29 cellular contexts compared by ENCODE assay signal in the genomic region with DNA sequence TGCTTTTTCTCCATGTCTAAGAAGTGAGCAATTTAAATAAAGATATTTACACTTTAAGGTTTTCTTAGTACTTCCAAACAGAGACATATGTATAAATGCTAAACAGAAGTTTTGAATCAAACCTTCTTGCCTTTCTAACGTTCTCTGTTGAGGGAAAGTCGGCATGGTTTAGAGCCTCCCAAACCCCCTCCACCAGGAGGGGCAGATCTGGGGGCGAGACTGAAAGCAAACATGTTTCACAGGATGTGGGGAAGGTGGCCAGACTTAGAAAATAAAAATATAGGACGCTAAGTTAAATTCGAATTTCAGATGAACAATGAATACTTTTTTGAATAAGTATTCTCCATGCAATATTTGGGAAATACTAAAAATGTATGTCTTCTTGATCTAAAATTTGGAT.
"Had no signal": no experiment of that assay in that cellular context is flagged by ENCODE, and none has a peak within 500 bp of the region (broad histone marks: within the 10 kb centered on the region; RNA-seq: fewer than 3 reads in every experiment).

No MANE protein-coding gene starts in this region.

- H3K27me3 ChIP-seq: ascending aorta, breast epithelium, cardiac muscle cell, colonic mucosa, foreskin keratinocyte, gastrocnemius medialis had no signal

- H3K27ac ChIP-seq: ascending aorta, breast epithelium, cardiac muscle cell, colonic mucosa, foreskin keratinocyte, gastrocnemius medialis, heart left ventricle had no signal

- DNase-seq: activated CD4-positive, alpha-beta memory T cell treated with anti-CD3 and anti-CD28 coated beads for 36 hours; activated CD4-positive, alpha-beta T cell treated with anti-CD3 and anti-CD28 coated beads for 36 hours; activated CD4-positive, alpha-beta T cell treated with anti-CD3 and anti-CD28 coated beads, Interleukin-2, amount 10 ng/mL, durations not matched to agents 24 days and 14 days; activated CD4-positive, CD25-positive, alpha-beta regulatory T cell; activated CD4-positive, CD25-positive, alpha-beta regulatory T cell treated with anti-CD3 and anti-CD28 coated beads, Interleukin-2, amount 50 U/mL, for 72 hours; activated effector memory CD4-positive, alpha-beta T cell treated with anti-CD3 and anti-CD28 coated beads, Interleukin-2, amount 50 U/mL, for 16 hours; activated naive CD4-positive, alpha-beta T cell treated with anti-CD3 and anti-CD28 coated beads for 36 hours; activated T-cell treated with anti-CD3 and anti-CD28 coated beads, Interleukin-2, amount 50 U/mL, for 1 hour; activated T-cell treated with anti-CD3 and anti-CD28 coated beads, Interleukin-2, amount 50 U/mL, for 48 hours; central memory CD4-positive, alpha-beta T cell; cerebellar nuclear complex; colonic mucosa; effector memory CD4-positive, alpha-beta T cell; foreskin keratinocyte; gastrocnemius medialis; glutamatergic neuron; heart left ventricle; T-helper 1 cell; T-helper 17 cell had no signal

- H3K4me3 ChIP-seq: ascending aorta, breast epithelium, cardiac muscle cell, colonic mucosa, gastrocnemius medialis, heart left ventricle had no signal

- H3K9me3 Mint-ChIP-seq: activated naive CD4-positive, alpha-beta T cell treated with anti-CD3 and anti-CD28 coated beads, Interleukin-2, amount 50 U/mL, for 24 hours; activated T-helper 1 cell treated with anti-CD3 and anti-CD28 coated beads, Interleukin-12 subunit alpha, Interleukin-12 subunit beta, Interleukin-2, Interleukin-4 antibody, amounts not matched to agents 30 ng/mL and 10 ng/mL and 1 ng/mL, durations not matched to agents 14 hours and 24 hours and 36 hours; activated T-helper 2 cell treated with anti-CD3 and anti-CD28 coated beads, Interferon-gamma antibody, Interleukin-2, Interleukin-4, amounts not matched to agents 10 μg/mL and 5 μg/mL and 100 μg/mL, durations not matched to agents 14 hours and 24 hours and 36 hours; endodermal cell; T-helper 2 cell treated with Interferon-gamma antibody and Interleukin-4, amounts not matched to agents 5 μg/mL and 100 μg/mL, for 36 hours had no signal

- H3K27me3 Mint-ChIP-seq: activated CD4-positive, alpha-beta memory T cell treated with anti-CD3 and anti-CD28 coated beads for 36 hours; activated CD4-positive, alpha-beta T cell treated with anti-CD3 and anti-CD28 coated beads for 36 hours; activated CD4-positive, alpha-beta T cell treated with anti-CD3 and anti-CD28 coated beads, Interleukin-2, amount 10 ng/mL, durations not matched to agents 24 days and 14 days had no signal

- ATAC-seq: activated CD4-positive, alpha-beta T cell treated with anti-CD3 and anti-CD28 coated beads for 36 hours; esophagus mucosa; foreskin keratinocyte; gastrocnemius medialis; heart left ventricle; T-helper 17 cell had no signal

- H3K9me3 ChIP-seq: breast epithelium, colonic mucosa, gastrocnemius medialis, heart left ventricle had no signal

- H3K4me1 ChIP-seq: ascending aorta, breast epithelium, colonic mucosa, foreskin keratinocyte, gastrocnemius medialis, heart left ventricle had no signal

- H3K36me3 Mint-ChIP-seq: activated CD4-positive, alpha-beta memory T cell treated with anti-CD3 and anti-CD28 coated beads for 36 hours; activated naive CD4-positive, alpha-beta T cell treated with anti-CD3 and anti-CD28 coated beads, Interleukin-2, amount 50 U/mL, for 24 hours; brain had no signal

- H3K27ac Mint-ChIP-seq: activated CD4-positive, alpha-beta memory T cell treated with anti-CD3 and anti-CD28 coated beads for 36 hours; activated CD4-positive, alpha-beta T cell treated with anti-CD3 and anti-CD28 coated beads for 36 hours; activated CD4-positive, alpha-beta T cell treated with anti-CD3 and anti-CD28 coated beads, Interleukin-2, amount 10 ng/mL, durations not matched to agents 24 days and 14 days; activated naive CD4-positive, alpha-beta T cell treated with anti-CD3 and anti-CD28 coated beads for 36 hours; activated naive CD4-positive, alpha-beta T cell treated with anti-CD3 and anti-CD28 coated beads, Interleukin-2, amount 50 U/mL, for 24 hours; activated T-helper 1 cell treated with anti-CD3 and anti-CD28 coated beads, Interleukin-12 subunit alpha, Interleukin-12 subunit beta, Interleukin-2, Interleukin-4 antibody, amounts not matched to agents 30 ng/mL and 10 ng/mL and 1 ng/mL, durations not matched to agents 14 hours and 24 hours and 36 hours; activated T-helper 2 cell treated with anti-CD3 and anti-CD28 coated beads, Interferon-gamma antibody, Interleukin-2, Interleukin-4, amounts not matched to agents 10 μg/mL and 5 μg/mL and 100 μg/mL, durations not matched to agents 14 hours and 24 hours and 36 hours; brain; endodermal cell; T-helper 17 cell; T-helper 2 cell treated with Interferon-gamma antibody and Interleukin-4, amounts not matched to agents 5 μg/mL and 100 μg/mL, for 36 hours had no signal

- H3K4me1 Mint-ChIP-seq: activated CD4-positive, alpha-beta T cell treated with anti-CD3 and anti-CD28 coated beads, Interleukin-2, amount 10 ng/mL, durations not matched to agents 24 days and 14 days; activated naive CD4-positive, alpha-beta T cell treated with anti-CD3 and anti-CD28 coated beads, Interleukin-2, amount 50 U/mL, for 24 hours; brain; endodermal cell; T-helper 17 cell had no signal

- H3K4me3 Mint-ChIP-seq: activated CD4-positive, alpha-beta memory T cell treated with anti-CD3 and anti-CD28 coated beads for 36 hours; activated CD4-positive, alpha-beta T cell treated with anti-CD3 and anti-CD28 coated beads for 36 hours; activated CD4-positive, alpha-beta T cell treated with anti-CD3 and anti-CD28 coated beads, Interleukin-2, amount 10 ng/mL, durations not matched to agents 24 days and 14 days; activated naive CD4-positive, alpha-beta T cell treated with anti-CD3 and anti-CD28 coated beads for 36 hours; activated naive CD4-positive, alpha-beta T cell treated with anti-CD3 and anti-CD28 coated beads, Interleukin-2, amount 50 U/mL, for 24 hours; activated T-helper 1 cell treated with anti-CD3 and anti-CD28 coated beads, Interleukin-12 subunit alpha, Interleukin-12 subunit beta, Interleukin-2, Interleukin-4 antibody, amounts not matched to agents 30 ng/mL and 10 ng/mL and 1 ng/mL, durations not matched to agents 14 hours and 24 hours and 36 hours; brain; endodermal cell; T-helper 17 cell; T-helper 2 cell treated with Interferon-gamma antibody and Interleukin-4, amounts not matched to agents 5 μg/mL and 100 μg/mL, for 36 hours had no signal

- H3K36me3 ChIP-seq: ascending aorta, breast epithelium, cardiac muscle cell, colonic mucosa, gastrocnemius medialis, heart left ventricle had no signal
